In the genomic region with DNA sequence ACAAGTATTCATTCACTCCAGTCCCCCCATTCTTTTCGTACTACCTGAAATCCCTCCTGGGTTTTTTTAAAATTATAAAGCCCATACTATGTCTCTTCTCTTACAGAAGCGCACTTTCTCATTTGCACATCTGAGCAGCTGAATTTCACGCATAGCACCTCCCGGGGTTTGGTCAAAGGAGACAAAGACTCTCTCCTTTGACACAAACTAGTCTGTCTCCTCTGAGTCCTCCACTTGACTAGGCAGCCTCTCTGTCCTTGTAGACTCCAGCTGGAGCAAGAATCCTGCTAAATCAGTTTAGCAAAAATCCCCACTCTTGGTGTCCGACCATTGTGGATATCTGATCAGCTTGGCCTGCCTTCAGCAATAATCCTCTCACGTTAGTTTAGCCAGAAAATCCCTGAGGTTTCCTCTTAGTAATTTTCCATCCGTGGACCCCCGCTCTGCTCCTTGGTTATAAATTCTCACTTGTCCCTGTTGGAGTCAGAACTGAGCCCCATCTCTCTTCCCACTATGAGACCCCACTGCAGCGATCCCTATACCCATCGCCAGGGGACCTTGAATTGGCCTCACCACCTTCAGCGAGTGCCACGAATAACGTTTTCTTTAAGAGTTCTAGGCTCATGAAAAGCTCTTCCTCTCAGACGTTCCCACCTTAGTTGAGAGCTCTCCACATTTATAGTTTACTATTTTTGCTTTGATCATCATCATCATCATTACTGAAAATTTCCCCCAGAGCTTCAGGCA, we compare ENCODE assay signal across 10 cellular contexts. TPM values are rescaled to one million over a fixed set of nuclear protein-coding genes. Genes with fewer than 3 reads are reported as not detected.
DNase-seq lines count a peak whose midpoint lies in the region; ATAC-seq and TF ChIP-seq lines count a peak whose summit lies in the region.
"Had no signal": no experiment of that assay in that cellular context is flagged by ENCODE, and none has a peak within 500 bp of the region (broad histone marks: within the 10 kb centered on the region; RNA-seq: fewer than 3 reads in every experiment).

No MANE protein-coding gene starts in this region.

- no peaks in the 10 kb centered on the region for H3K9me1 ChIP-seq in IMR-90 (ENCODE audit: insufficient read depth, low read length)

- no peak overlapping the region for H3K23ac ChIP-seq in IMR-90 (ENCODE audit: low read depth, low read length)

- H2BK120ac ChIP-seq in IMR-90 (ENCODE audit: low read depth, low read length), result no peak overlapping the region

- in situ Hi-C loops in IMR-90 (cut with MboI; ENCODE audit: low sequenced_read_pairs), result loop anchor here (5.0 to 10.0 kb wide), 2 partner anchors 170 to 207 kb away; no protein-coding TSS in a partner anchor

- H3K18ac ChIP-seq in IMR-90 (ENCODE audit: low read depth, low read length), result no peak overlapping the region

- DNase-seq in CD14-positive monocyte (ENCODE audit: low spot score) (no peak), IMR-90 (no peak), amniotic stem cell (lab: John Stamatoyannopoulos, UW) (no peak), DMS53 treated with DMSO at 0.1 percent for 48 hours (lab: John Stamatoyannopoulos, UW; ENCODE audit: unreplicated experiment) (no peak)
- peak; percentile 13 for DNase-seq in activated naive CD8-positive, alpha-beta T cell treated with anti-CD3 and anti-CD28 coated beads, Interleukin-2, amount 50 U/mL, for 24 hours
- DNase-seq in naive thymus-derived CD8-positive, alpha-beta T cell, result no peak

- H3K56ac ChIP-seq in IMR-90 (ENCODE audit: extremely low read depth, insufficient read depth, low read length), result no peak overlapping the region

- H2AK5ac ChIP-seq in IMR-90 (ENCODE audit: low read depth, low read length), result no peak overlapping the region

- H3K9ac ChIP-seq in IMR-90 (ENCODE audit: low read depth, low read length), result no peak overlapping the region

- no TSS peak for BruUV-seq in IMR-90 (replicated peaks; lab: Mats Ljungman, UMichigan)

- no peaks in the 10 kb centered on the region for H4K20me1 ChIP-seq in IMR-90 (ENCODE audit: insufficient read depth, low read length)

- H3K4me2 ChIP-seq in IMR-90 (ENCODE audit: low read depth, low read length), result no peak overlapping the region

- H2BK20ac ChIP-seq in IMR-90 (ENCODE audit: low read depth, low read length), result no peak overlapping the region

- no peak overlapping the region for H3K4me3 ChIP-seq in IMR-90 (ENCODE audit: insufficient read depth, low read depth, low read length)
- H3K4me3 ChIP-seq: testis had no signal

- CTCF ChIA-PET in IMR-90 (lab: Yijun Ruan, JAX), result interaction anchor here (0.7 to 1.6 kb wide), 3 partner anchors 24 to 413 kb away, joined by 3 to 13 read pairs (median 3); no protein-coding TSS in a partner anchor

- H3K27ac Mint-ChIP-seq in CD14-positive monocyte, result peak overlapping the region; percentile 90 to 96 (median 95)
- H3K27ac Mint-ChIP-seq in activated naive CD8-positive, alpha-beta T cell treated with anti-CD3 and anti-CD28 coated beads, Interleukin-2, amount 50 U/mL, for 24 hours, result peak overlapping the region; percentile 68
- H3K27ac Mint-ChIP-seq in naive thymus-derived CD8-positive, alpha-beta T cell, result no peak overlapping the region

- H4K8ac ChIP-seq in IMR-90 (ENCODE audit: low read depth in 2 of 2, low read length in 2 of 2), result no peak overlapping the region

- TF ChIP-seq CTCF in CD14-positive monocyte (IDR thresholded peaks at IDR 0.05), result no peak
- TF ChIP-seq CTCF in IMR-90 (conservative IDR thresholded peaks at IDR 0.05; ENCODE audit: low read depth, low read length), result 0 out of 2 replicates have a peak, but pooled peaks have one; percentile 8

- H3K14ac ChIP-seq in IMR-90 (replicated peaks; ENCODE audit: low read depth, low read length), result no peak overlapping the region

- H4K91ac ChIP-seq in IMR-90 (ENCODE audit: insufficient read depth, low read depth, low read length), result no peak overlapping the region

- TF ChIP-seq RAD21 in IMR-90 (IDR thresholded peaks at IDR 0.05; ENCODE audit: low read length), result no peak

- no peak overlapping the region for H3K4ac ChIP-seq in IMR-90 (ENCODE audit: low read depth, low read length)

- no peak overlapping the region for H2AFZ ChIP-seq in IMR-90 (replicated peaks; ENCODE audit: low read length, poor library complexity)

- no peak overlapping the region for H4K5ac ChIP-seq in IMR-90 (ENCODE audit: low read depth, low read length)

- no peak overlapping the region for H2AK9ac ChIP-seq in IMR-90 (replicated peaks; ENCODE audit: low read depth, low read length, poor library complexity)

- no peaks in the 10 kb centered on the region for H3K9me3 ChIP-seq in IMR-90 (ENCODE audit: control insufficient read depth, insufficient read depth, low read length)
- H3K9me3 ChIP-seq: testis had no signal

- POLR2A ChIA-PET in IMR-90 (lab: Charles Lee; ENCODE audit: unreplicated experiment), result no interaction called here
- POLR2A ChIA-PET in naive thymus-derived CD8-positive, alpha-beta T cell (lab: Charles Lee), result no interaction called here

- no peak overlapping the region for H3K27ac ChIP-seq in IMR-90 (ENCODE audit: insufficient read depth, low read length)
- H3K27ac ChIP-seq: testis had no signal

- peaks cover 0 to 12% (median 0%) of the 10 kb centered on the region in 7 donors for H3K9me3 Mint-ChIP-seq in CD14-positive monocyte
- H3K9me3 Mint-ChIP-seq in activated naive CD8-positive, alpha-beta T cell treated with anti-CD3 and anti-CD28 coated beads, Interleukin-2, amount 50 U/mL, for 24 hours, result no peaks in the 10 kb centered on the region
- H3K9me3 Mint-ChIP-seq in naive thymus-derived CD8-positive, alpha-beta T cell, result no peaks in the 10 kb centered on the region

- H2BK5ac ChIP-seq in IMR-90 (ENCODE audit: low read depth, low read length, poor library complexity, severe bottlenecking), result no peak overlapping the region

- 40% methylated on average over 12 of the region's 14 CpGs; no CpG with 5 or more reads in 1 of the 2 experiments for WGBS in IMR-90 (ENCODE audit: extremely low coverage in 2 of 2, insufficient read length in 1 of 2), 2 experiments

- dilution Hi-C loops in IMR-90 (cut with HindIII; ENCODE audit: low sequenced_read_pairs, unreplicated experiment), result no loop called here

- no peaks in the 10 kb centered on the region for H3K36me3 ChIP-seq in IMR-90 (ENCODE audit: control insufficient read depth, insufficient read depth, low read length)

- no peaks in the 10 kb centered on the region for H3K79me1 ChIP-seq in IMR-90 (ENCODE audit: low read depth in 1 of 2, low read length in 2 of 2)

- no peaks in the 10 kb centered on the region for H3K4me1 ChIP-seq in IMR-90 (ENCODE audit: control insufficient read depth, insufficient read depth, low read length)

- TF ChIP-seq POLR2A in IMR-90 (IDR thresholded peaks at IDR 0.05; ENCODE audit: low read depth, low read length), result no peak

- peak overlapping the region; percentile 68 to 86 for H3K4me3 Mint-ChIP-seq in CD14-positive monocyte
- peak overlapping the region; percentile 43 for H3K4me3 Mint-ChIP-seq in activated naive CD8-positive, alpha-beta T cell treated with anti-CD3 and anti-CD28 coated beads, Interleukin-2, amount 50 U/mL, for 24 hours
- peak overlapping the region; percentile 29 to 72 (median 55) for H3K4me3 Mint-ChIP-seq in naive thymus-derived CD8-positive, alpha-beta T cell

- intact Hi-C loops in CD14-positive monocyte (cut with micrococcal nuclease) (loop anchor here (5.0 kb wide), 2 partner anchors 33 to 38 kb away; no protein-coding TSS in a partner anchor), IMR-90 (cut with micrococcal nuclease) (loop anchor here (1.0 kb wide), 4 partner anchors 137 to 486 kb away; no protein-coding TSS in a partner anchor)

- no peak overlapping the region for H2BK15ac ChIP-seq in IMR-90 (ENCODE audit: low read depth, low read length)

- peaks cover 44% of the 10 kb centered on the region for H3K4me1 Mint-ChIP-seq in CD14-positive monocyte
- peaks cover 17% of the 10 kb centered on the region for H3K4me1 Mint-ChIP-seq in activated naive CD8-positive, alpha-beta T cell treated with anti-CD3 and anti-CD28 coated beads, Interleukin-2, amount 50 U/mL, for 24 hours
- H3K4me1 Mint-ChIP-seq in naive thymus-derived CD8-positive, alpha-beta T cell, result peaks cover 5 to 13% (median 9%) of the 10 kb centered on the region in 4 donors

- peaks cover 0 to 1% of the 10 kb centered on the region in 2 donors for H3K36me3 Mint-ChIP-seq in CD14-positive monocyte
- H3K36me3 Mint-ChIP-seq in activated naive CD8-positive, alpha-beta T cell treated with anti-CD3 and anti-CD28 coated beads, Interleukin-2, amount 50 U/mL, for 24 hours (ENCODE audit: low read depth), result no peaks in the 10 kb centered on the region
- H3K36me3 Mint-ChIP-seq in naive thymus-derived CD8-positive, alpha-beta T cell, result no peaks in the 10 kb centered on the region

- no peak for ATAC-seq in IMR-90 (ENCODE audit: low read depth)
- no peak for ATAC-seq in activated naive CD8-positive, alpha-beta T cell treated with anti-CD3 and anti-CD28 coated beads, Interleukin-2, amount 50 U/mL, for 24 hours
- ATAC-seq in naive thymus-derived CD8-positive, alpha-beta T cell, result no peak
- no peak for ATAC-seq in GM18907 (IDR thresholded peaks at IDR 0.05; ENCODE audit: unreplicated experiment)
- ATAC-seq in HG02798 (IDR thresholded peaks at IDR 0.05; ENCODE audit: poor library complexity, unreplicated experiment), result no peak

- H3K27me3 Mint-ChIP-seq in CD14-positive monocyte (ENCODE audit: low read depth in 3 of 3), result peaks cover 0 to 3% (median 3%) of the 10 kb centered on the region in 3 donors
- peaks cover 31% of the 10 kb centered on the region for H3K27me3 Mint-ChIP-seq in activated naive CD8-positive, alpha-beta T cell treated with anti-CD3 and anti-CD28 coated beads, Interleukin-2, amount 50 U/mL, for 24 hours
- H3K27me3 Mint-ChIP-seq in naive thymus-derived CD8-positive, alpha-beta T cell, result peaks cover 5 to 43% (median 28%) of the 10 kb centered on the region in 5 donors

- peaks cover 56% of the 10 kb centered on the region for H3K27me3 ChIP-seq in IMR-90 (ENCODE audit: control insufficient read depth, insufficient read depth, low read length)
- H3K27me3 ChIP-seq: testis had no signal

TF ChIP-seq in IMR-90, 13 proteins besides CTCF, POLR2A, EP300 and RAD21:
- TF ChIP-seq SMC3 (IDR thresholded peaks at IDR 0.05; ENCODE audit: low read depth, low read length) (0 out of 2 replicates have a peak, but pooled peaks have one; percentile 1), MAZ (IDR thresholded peaks at IDR 0.05; ENCODE audit: borderline replicate concordance, low read depth, low read length) (no peak), NFE2L2 (IDR thresholded peaks at IDR 0.05; ENCODE audit: low read depth, low read length) (no peak), MXI1 (IDR thresholded peaks at IDR 0.05; ENCODE audit: borderline replicate concordance, low read depth, low read length) (no peak), RFX5 (IDR thresholded peaks at IDR 0.05; ENCODE audit: low read depth, low read length) (no peak)

RNA-seq across cellular contexts. Expression of a gene that starts 29.0 kb away (rescaled TPM):
- polyA plus RNA-seq in CD14-positive monocyte, result not detected
- not detected in 2 replicates for total RNA-seq in IMR-90 (2012; rRNA removed)
- polyA plus RNA-seq in IMR-90 (2012; rRNA removed), result not detected in 2 replicates
- not detected in 2 replicates for polyA plus RNA-seq in IMR-90 (2012; cell fraction: cytosol; rRNA removed)
- polyA plus RNA-seq in IMR-90 (2012; cell fraction: nucleus; rRNA removed; ENCODE audit: low replicate concordance), result not detected in 2 replicates
- not detected for total RNA-seq in naive thymus-derived CD8-positive, alpha-beta T cell
- not detected for polyA plus RNA-seq in naive thymus-derived CD8-positive, alpha-beta T cell
- total RNA-seq: right cardiac atrium had no signal
- polyA plus RNA-seq: right cardiac atrium had no signal

Comparison
In these comparisons a context has a peak if more than half of its experiments do, and no peak if none do; other contexts are left out.
1. H3K27ac Mint-ChIP-seq: peak in CD14-positive monocyte (7 of 7) and activated naive CD8-positive, alpha-beta T cell treated with anti-CD3 and anti-CD28 coated beads, Interleukin-2, amount 50 U/mL, for 24 hours (single experiment); none in naive thymus-derived CD8-positive, alpha-beta T cell (0 of 10).
2. Peak in every context shown above with its lines, with median percentiles within 50 percentile points of each other: H3K4me3 Mint-ChIP-seq.